12 cellular contexts compared by ENCODE assay signal in the genomic region with DNA sequence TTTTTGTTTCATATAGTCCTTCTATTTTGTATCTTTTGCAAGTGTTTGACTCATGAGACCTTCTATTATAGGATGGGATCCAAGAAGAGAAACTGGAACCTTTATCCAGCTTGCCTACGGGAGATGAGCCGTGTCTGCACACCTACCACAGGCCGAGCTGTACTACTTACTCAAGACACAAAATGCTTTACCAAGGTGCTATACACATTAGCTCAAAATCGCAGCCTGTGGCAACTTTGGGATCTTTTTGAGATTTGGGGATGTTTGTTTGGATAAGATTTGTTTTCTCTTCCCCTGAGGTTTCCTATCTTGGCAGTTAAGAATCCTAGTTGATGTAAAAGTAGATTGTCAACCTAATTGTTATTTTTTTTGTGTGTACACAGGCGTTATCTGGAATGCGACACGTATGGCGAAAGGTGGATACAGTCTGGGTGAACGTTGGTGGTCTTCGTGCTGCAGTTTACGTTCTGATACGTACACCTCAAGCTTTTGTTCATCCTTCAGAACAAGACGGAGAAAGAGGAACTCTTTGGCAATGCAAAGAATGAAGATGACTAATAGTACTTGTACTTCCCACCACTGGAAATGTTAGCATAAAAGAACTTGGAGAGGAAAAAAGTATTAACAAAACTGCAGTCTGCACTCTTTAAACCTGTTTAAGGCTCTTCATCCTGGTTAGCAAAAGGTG. TPM values are rescaled to one million over a fixed set of nuclear protein-coding genes. Genes with fewer than 3 reads are reported as not detected.
DNase-seq lines count a peak whose midpoint lies in the region; ATAC-seq, FAIRE-seq and TF ChIP-seq lines count a peak whose summit lies in the region.
"Had no signal": no experiment of that assay in that cellular context is flagged by ENCODE, and none has a peak within 500 bp of the region (broad histone marks: within the 10 kb centered on the region; RNA-seq: fewer than 3 reads in every experiment).

No MANE protein-coding gene starts in this region.

- intact Hi-C loops in ovary (cut with DNase I) (loop anchor here in 2 of 4 donors (10.0 kb wide), 2 partner anchors 51 to 91 kb away; no protein-coding TSS in a partner anchor), cardiac septum (cut with DNase I) (no loop called here)

- peaks cover 33% of the 10 kb centered on the region for H3K36me3 Mint-ChIP-seq in activated naive CD8-positive, alpha-beta T cell treated with anti-CD3 and anti-CD28 coated beads for 36 hours

- TF ChIP-seq CTCF in A549 (IDR thresholded peaks at IDR 0.05) (no peak), ovary (IDR thresholded peaks at IDR 0.05) (no peak)

- H3K27ac ChIP-seq in A549 (no peak overlapping the region), ovary (no peak overlapping the region)
- H3K27ac ChIP-seq: C4-2B had no signal

- TF ChIP-seq EP300 in A549 (IDR thresholded peaks at IDR 0.05) (no peak), ovary (IDR thresholded peaks at IDR 0.05) (no peak)

- WGBS in A549 (ENCODE audit: missing lambda C conversion rate) = 78% methylated on average over 13 of the region's 13 CpGs
- WGBS in ovary, 3 donors = 76 to 82% (median 77%) methylated on average over 13 of the region's 13 CpGs

- peak; percentile 30 to 42; a peak in 3 of 6 replicates for ATAC-seq in A549
- ATAC-seq in left lobe of liver = peak; percentile 27

- no peaks in the 10 kb centered on the region for H3K27me3 Mint-ChIP-seq in activated naive CD8-positive, alpha-beta T cell treated with anti-CD3 and anti-CD28 coated beads for 36 hours

- POLR2A ChIA-PET in A549 (lab: Yijun Ruan, JAX) = interaction anchor here (0.8 to 4.4 kb wide), 5 partner anchors 8 to 37 kb away, joined by 3 to 51 read pairs (median 4); a partner anchor contains a TSS

- H3K36me3 ChIP-seq in ovary = no peaks in the 10 kb centered on the region

- H3K9me3 ChIP-seq in A549 (no peaks in the 10 kb centered on the region), ovary (no peaks in the 10 kb centered on the region)

- FAIRE-seq in A549 (lab: Jason Lieb, UNC) = no peak
- no peak for FAIRE-seq in GM12892 (lab: Jason Lieb, UNC)

- H3K9me3 Mint-ChIP-seq in activated naive CD8-positive, alpha-beta T cell treated with anti-CD3 and anti-CD28 coated beads for 36 hours = no peaks in the 10 kb centered on the region

- H3K4me3 Mint-ChIP-seq in activated naive CD8-positive, alpha-beta T cell treated with anti-CD3 and anti-CD28 coated beads for 36 hours = no peak overlapping the region

- H3K4me3 ChIP-seq in A549 (no peak overlapping the region), ovary (no peak overlapping the region)

- CTCF ChIA-PET in A549 (lab: Yijun Ruan, JAX) = interaction anchor here (1.1 to 2.1 kb wide), 6 partner anchors 9 to 56 kb away, joined by 3 to 6 read pairs (median 4); a partner anchor contains a TSS

- H3K4me1 Mint-ChIP-seq in activated naive CD8-positive, alpha-beta T cell treated with anti-CD3 and anti-CD28 coated beads for 36 hours = peaks cover 20% of the 10 kb centered on the region

- no peak for DNase-seq in A549 (ENCODE audit: low read depth in 1 of 2, low spot score in 1 of 2)
- no peak for DNase-seq in GM12892 (ENCODE audit: insufficient read length)
- DNase-seq in activated naive CD8-positive, alpha-beta T cell treated with anti-CD3 and anti-CD28 coated beads for 36 hours = no peak
- no peak for DNase-seq in left lobe of liver (ENCODE audit: low spot score)
- no peak for DNase-seq in ovary
- DNase-seq in NCI-H146 (lab: John Stamatoyannopoulos, UW) = no peak
- DNase-seq in stimulated activated CD4-positive, alpha-beta T cell treated with anti-CD3 and anti-CD28 coated beads, Interleukin-2, amount 100 ng/mL, for 24 hours = no peak
- DNase-seq in cardiac septum (ENCODE audit: low spot score) = no peak
- DNase-seq: cortex of kidney, hippocampal formation, NCI-H1092 treated with DMSO at 0.1 percent for 48 hours had no signal

- TF ChIP-seq POLR2A in A549 (IDR thresholded peaks at IDR 0.05; ENCODE audit: low read length) (no peak), GM12892 (IDR thresholded peaks at IDR 0.05; ENCODE audit: low read depth, low read length) (0 out of 2 replicates have a peak, but pooled peaks have one; percentile 14), ovary (IDR thresholded peaks at IDR 0.05) (no peak)

- TF ChIP-seq RAD21 in A549 (conservative IDR thresholded peaks at IDR 0.05 in 1 of 2, IDR thresholded peaks at IDR 0.05 in 1 of 2) = no peak

- no peak overlapping the region for H3K4me2 ChIP-seq in A549

- H3K27me3 ChIP-seq in ovary = no peaks in the 10 kb centered on the region

- peak overlapping the region; percentile 72 for H3K27ac Mint-ChIP-seq in activated naive CD8-positive, alpha-beta T cell treated with anti-CD3 and anti-CD28 coated beads for 36 hours

- H3K4me1 ChIP-seq in A549 (peaks cover 21% of the 10 kb centered on the region; the same call in 1 of the 3 replicates), ovary (ENCODE audit: insufficient read depth) (no peaks in the 10 kb centered on the region)

TF ChIP-seq in A549, 52 proteins besides CTCF, POLR2A, EP300 and RAD21:
- TF ChIP-seq HDAC2 (IDR thresholded peaks at IDR 0.05) = no peak
- TF ChIP-seq, protein P1, sequence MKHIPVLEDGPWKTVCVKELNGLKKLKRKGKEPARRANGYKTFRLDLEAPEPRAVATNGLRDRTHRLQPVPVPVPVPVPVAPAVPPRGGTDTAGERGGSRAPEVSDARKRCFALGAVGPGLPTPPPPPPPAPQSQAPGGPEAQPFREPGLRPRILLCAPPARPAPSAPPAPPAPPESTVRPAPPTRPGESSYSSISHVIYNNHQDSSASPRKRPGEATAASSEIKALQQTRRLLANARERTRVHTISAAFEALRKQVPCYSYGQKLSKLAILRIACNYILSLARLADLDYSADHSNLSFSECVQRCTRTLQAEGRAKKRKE (CRISPR knock-in tag; IDR thresholded peaks at IDR 0.05; ENCODE audit: low read depth) = no peak

RNA-seq across cellular contexts. Expression of a gene that starts 13.1 kb away (rescaled TPM):
- 92.3 and 116 TPM in 2 replicates for polyA plus RNA-seq in A549 (2011; rRNA removed)
- polyA plus RNA-seq in A549 (2012; cell fraction: cytosol; rRNA removed) = 27.4 and 36.6 TPM in 2 replicates
- polyA plus RNA-seq in A549 (2012; cell fraction: nucleus; rRNA removed) = 70.5 and 82.3 TPM in 2 replicates
- polyA plus RNA-seq in A549 (2017; fragmentation: RNase III; extraction: RNeasy Plus Mini Kit Qiagen cat#74134 plus additional on column Dnase treatment) = 41.7 to 46.1 TPM (median 44.2 TPM) in 3 replicates
- 151 and 153 TPM in 2 replicates for polyA minus RNA-seq in A549 (2011; rRNA and poly(A)+ RNA removed)
- polyA plus RNA-seq in GM12892 (2012; ENCODE audit: missing spikeins) = 60.5 TPM
- total RNA-seq in activated naive CD8-positive, alpha-beta T cell treated with anti-CD3 and anti-CD28 coated beads for 36 hours = 100 to 1,000 TPM; 104 to 112 TPM
- total RNA-seq in left lobe of liver = 58.4 TPM
- 100 to 1,000 TPM in 3 of 7 donors, 10 to 100 TPM in 4; 74.6 to 140 (median 98.2) TPM for total RNA-seq in ovary
- polyA plus RNA-seq in ovary = 10 to 100 TPM; 30.8 to 71.8 TPM
- total RNA-seq in cardiac septum = 65.9 TPM

RNA-seq across cellular contexts. Expression of a gene that starts 21.4 kb away (rescaled TPM):
- polyA plus RNA-seq in A549 (2011; rRNA removed) (86.0 and 93.2 TPM in 2 replicates), A549 (2017; fragmentation: RNase III; extraction: RNeasy Plus Mini Kit Qiagen cat#74134 plus additional on column Dnase treatment) (53.9 to 64.4 TPM (median 60.7 TPM) in 3 replicates), ovary (10 to 100 TPM; 18.3 to 25.9 TPM)
- polyA plus RNA-seq in A549 (2012; cell fraction: cytosol; rRNA removed) = 30.2 and 32.0 TPM in 2 replicates
- 15.7 and 22.5 TPM in 2 replicates for polyA plus RNA-seq in A549 (2012; cell fraction: nucleus; rRNA removed)
- 50.7 and 51.4 TPM in 2 replicates for polyA minus RNA-seq in A549 (2011; rRNA and poly(A)+ RNA removed)
- polyA plus RNA-seq in GM12892 (2012; ENCODE audit: missing spikeins) = 45.9 TPM
- total RNA-seq in activated naive CD8-positive, alpha-beta T cell treated with anti-CD3 and anti-CD28 coated beads for 36 hours = 10 to 100 TPM; 62.5 to 63.8 TPM
- total RNA-seq in left lobe of liver (19.6 TPM), ovary (10 to 100 TPM; 11.9 to 35.1 (median 27.8) TPM), cardiac septum (53.5 TPM)
